ENCODE assay signal across 1 cellular context in the genomic region with DNA sequence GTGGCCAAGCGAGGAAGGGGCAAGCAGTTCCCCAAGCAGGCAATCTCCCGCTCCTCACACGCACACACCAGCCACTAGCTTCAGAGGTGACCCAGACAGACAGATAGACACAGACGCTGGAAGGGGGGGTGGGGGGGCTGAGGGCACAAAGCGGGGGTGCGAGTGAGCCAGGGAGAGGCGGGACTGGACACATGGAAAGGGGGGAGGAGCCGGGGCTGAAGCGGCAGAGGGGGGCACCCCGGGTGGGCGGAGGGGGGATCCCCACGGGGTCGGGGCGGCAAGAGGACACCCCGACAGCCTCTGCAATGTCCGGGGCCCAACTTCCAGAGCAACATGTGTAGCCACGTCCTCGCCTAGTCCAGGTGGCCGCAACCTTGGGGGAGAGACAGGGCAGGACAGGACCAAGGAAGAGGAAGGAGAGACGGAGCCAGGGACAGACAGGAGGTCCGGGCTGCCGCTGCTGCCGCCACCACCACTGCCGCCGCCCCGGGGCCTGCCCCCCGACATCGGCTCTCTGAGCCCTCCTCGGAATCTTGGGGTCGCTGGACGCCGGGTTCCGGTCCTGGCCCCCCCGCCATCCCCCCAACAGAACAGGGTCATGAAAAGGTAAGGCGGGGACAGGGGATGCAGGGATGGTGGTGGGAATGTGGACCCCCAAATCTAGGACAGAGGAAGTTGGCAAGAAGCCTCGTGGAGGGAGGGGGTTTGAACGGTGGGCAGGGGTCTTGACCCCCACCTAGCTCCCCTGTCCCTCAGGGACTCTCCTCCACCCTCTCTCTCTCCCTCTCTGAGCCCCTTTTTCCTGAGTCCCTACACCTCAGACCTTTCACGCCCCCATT.
TF ChIP-seq lines count a peak whose summit lies in the region.

No MANE protein-coding gene starts in this region.

TF ChIP-seq in HepG2, 621 proteins besides CTCF, POLR2A, EP300 and RAD21:
- peak; percentile 46 for TF ChIP-seq ZFX (CRISPR knock-in tag; IDR thresholded peaks at IDR 0.05; ENCODE audit: low read depth)
- TF ChIP-seq NFYB (CRISPR knock-in tag; IDR thresholded peaks at IDR 0.05): no peak
- TF ChIP-seq HNRNPK (IDR thresholded peaks at IDR 0.05; ENCODE audit: low read depth, low read length, poor library complexity, severe bottlenecking): peak; percentile 29
